In genomic region chr20:53876956-53877355, GRCh38 we compare ENCODE assay signal across 1 cellular context.
TF ChIP-seq lines count a peak whose summit lies in the region.

No MANE protein-coding gene starts in this region.

TF ChIP-seq in IMR-90, 13 proteins besides CTCF, POLR2A, EP300 and RAD21:
- TF ChIP-seq, protein P1, sequence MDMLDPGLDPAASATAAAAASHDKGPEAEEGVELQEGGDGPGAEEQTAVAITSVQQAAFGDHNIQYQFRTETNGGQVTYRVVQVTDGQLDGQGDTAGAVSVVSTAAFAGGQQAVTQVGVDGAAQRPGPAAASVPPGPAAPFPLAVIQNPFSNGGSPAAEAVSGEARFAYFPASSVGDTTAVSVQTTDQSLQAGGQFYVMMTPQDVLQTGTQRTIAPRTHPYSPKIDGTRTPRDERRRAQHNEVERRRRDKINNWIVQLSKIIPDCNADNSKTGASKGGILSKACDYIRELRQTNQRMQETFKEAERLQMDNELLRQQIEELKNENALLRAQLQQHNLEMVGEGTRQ (IDR thresholded peaks at IDR 0.05; ENCODE audit: low read depth, low read length), result no peak
- TF ChIP-seq RFX5 (IDR thresholded peaks at IDR 0.05; ENCODE audit: low read depth, low read length), result no peak
- TF ChIP-seq SMC3 (IDR thresholded peaks at IDR 0.05; ENCODE audit: low read depth, low read length), result no peak
- no peak for TF ChIP-seq MXI1 (IDR thresholded peaks at IDR 0.05; ENCODE audit: borderline replicate concordance, low read depth, low read length)
- TF ChIP-seq CEBPB (IDR thresholded peaks at IDR 0.05; ENCODE audit: low read depth, low read length), result no peak
- TF ChIP-seq BHLHE40 (IDR thresholded peaks at IDR 0.05; ENCODE audit: low read depth, low read length), result no peak
- no peak for TF ChIP-seq MAFK (IDR thresholded peaks at IDR 0.05; ENCODE audit: low read depth, low read length)
- no peak for TF ChIP-seq RCOR1 (IDR thresholded peaks at IDR 0.05; ENCODE audit: insufficient replicate concordance, low read length)
- no peak for TF ChIP-seq FOS (IDR thresholded peaks at IDR 0.05; ENCODE audit: low read depth, low read length)
- no peak for TF ChIP-seq ELK1 (IDR thresholded peaks at IDR 0.05; ENCODE audit: borderline replicate concordance, low read depth, low read length)
- TF ChIP-seq MAZ (IDR thresholded peaks at IDR 0.05; ENCODE audit: borderline replicate concordance, low read depth, low read length), result no peak
- TF ChIP-seq NFE2L2 (IDR thresholded peaks at IDR 0.05; ENCODE audit: low read depth, low read length), result no peak
TF ChIP-seq in IMR-90: peak in this region for 0.
